ENCODE assay signal across 8 cellular contexts in the genomic region with DNA sequence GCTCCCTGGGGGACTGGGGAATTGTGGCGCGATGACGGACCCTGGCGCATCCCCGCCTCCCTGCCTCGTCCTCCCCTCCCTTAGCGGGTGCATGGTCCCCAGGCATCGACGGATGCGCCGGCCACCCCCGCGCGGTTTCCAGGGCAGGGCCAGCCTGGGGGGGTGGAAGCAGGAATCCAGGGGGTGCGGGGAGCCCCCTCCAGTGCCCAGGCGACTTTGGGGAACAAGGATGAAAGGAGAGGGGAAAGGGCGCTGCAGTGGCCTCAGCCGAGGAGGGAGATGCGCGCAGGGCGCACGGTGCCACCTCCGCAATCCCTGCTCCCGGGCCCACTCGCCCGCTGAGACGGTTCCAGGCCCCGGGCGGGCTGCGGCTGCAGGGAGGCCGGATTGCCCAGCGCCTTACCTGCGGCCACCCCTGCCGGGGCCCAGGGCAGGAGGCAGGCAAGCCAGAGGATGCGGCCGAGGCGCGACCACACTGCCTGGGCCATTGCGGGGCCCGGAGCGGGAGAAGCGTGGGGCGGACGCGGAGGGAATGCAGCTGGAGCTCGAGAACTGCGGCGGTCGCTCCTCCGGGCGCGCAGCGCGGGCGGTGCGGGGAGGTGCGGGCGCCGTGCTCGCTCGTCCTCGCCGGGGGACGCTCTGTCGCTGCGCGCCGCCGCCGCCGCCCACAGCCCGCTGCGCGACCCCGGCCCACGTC. TPM values are rescaled to one million over a fixed set of nuclear protein-coding genes. Genes with fewer than 3 reads are reported as not detected.
DNase-seq lines count a peak whose midpoint lies in the region; ATAC-seq and TF ChIP-seq lines count a peak whose summit lies in the region.

A gene with protein sequence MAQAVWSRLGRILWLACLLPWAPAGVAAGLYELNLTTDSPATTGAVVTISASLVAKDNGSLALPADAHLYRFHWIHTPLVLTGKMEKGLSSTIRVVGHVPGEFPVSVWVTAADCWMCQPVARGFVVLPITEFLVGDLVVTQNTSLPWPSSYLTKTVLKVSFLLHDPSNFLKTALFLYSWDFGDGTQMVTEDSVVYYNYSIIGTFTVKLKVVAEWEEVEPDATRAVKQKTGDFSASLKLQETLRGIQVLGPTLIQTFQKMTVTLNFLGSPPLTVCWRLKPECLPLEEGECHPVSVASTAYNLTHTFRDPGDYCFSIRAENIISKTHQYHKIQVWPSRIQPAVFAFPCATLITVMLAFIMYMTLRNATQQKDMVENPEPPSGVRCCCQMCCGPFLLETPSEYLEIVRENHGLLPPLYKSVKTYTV (minus strand): TSS at position 641 of the 697 bp plus-strand sequence. CDS start 153 bp downstream, at position 488.

- peak; percentile 33 for ATAC-seq in activated T-helper 17 cell treated with anti-CD3 and anti-CD28 coated beads, Interleukin-2, amount 50 U/mL, for 72 hours (replicated peaks)
- no peak for ATAC-seq in GM19324 (IDR thresholded peaks at IDR 0.05; ENCODE audit: low FRiP score, unreplicated experiment)

- H3K4me3 ChIP-seq in iPS-15b (ENCODE audit: low read depth, low read length) (peak within 1 kb of the TSS; percentile 61), stomach (peak within 1 kb of the TSS; percentile 36 to 57 (median 48))

- TF ChIP-seq EP300 in stomach (IDR thresholded peaks at IDR 0.05): no peak

- peak; percentile 60 for DNase-seq in activated CD8-positive, alpha-beta memory T cell treated with anti-CD3 and anti-CD28 coated beads for 24 hours
- DNase-seq in activated CD8-positive, alpha-beta memory T cell treated with anti-CD3 and anti-CD28 coated beads, Interleukin-2, amount 50 U/mL, for 4 hours: no peak
- DNase-seq in stomach (no peak), T1000 (lab: John Stamatoyannopoulos, UW) (no peak), NCI-H2171 treated with DMSO at 0.1 percent for 48 hours (lab: John Stamatoyannopoulos, UW) (no peak)

- H3K27ac Mint-ChIP-seq in activated T-helper 17 cell treated with anti-CD3 and anti-CD28 coated beads, Interleukin-2, amount 50 U/mL, for 72 hours: no peak within 1 kb of the TSS

- WGBS in stomach, 5 donors: 2 to 7% (median 4%) methylated on average over 33 to 74 of the region's 76 CpGs

- no peak for TF ChIP-seq CTCF in stomach (IDR thresholded peaks at IDR 0.05)

- H3K9ac ChIP-seq in iPS-15b (ENCODE audit: low read depth, low read length): no peak within 1 kb of the TSS

- H3K9me3 ChIP-seq in iPS-15b (ENCODE audit: control insufficient read depth, insufficient read depth, low read length): no peaks in the 10 kb centered on the region
- H3K9me3 ChIP-seq in stomach: no peaks in the 10 kb centered on the region

- H3K36me3 ChIP-seq in iPS-15b (ENCODE audit: control insufficient read depth, insufficient read depth, low read length): no peaks in the 10 kb centered on the region
- no peaks in the 10 kb centered on the region for H3K36me3 ChIP-seq in stomach

- H3K36me3 Mint-ChIP-seq in activated T-helper 17 cell treated with anti-CD3 and anti-CD28 coated beads, Interleukin-2, amount 50 U/mL, for 72 hours (ENCODE audit: low read depth): no peaks in the 10 kb centered on the region

- no peaks in the 10 kb centered on the region for H3K9me3 Mint-ChIP-seq in activated T-helper 17 cell treated with anti-CD3 and anti-CD28 coated beads, Interleukin-2, amount 50 U/mL, for 72 hours

- H3K4me1 Mint-ChIP-seq in activated T-helper 17 cell treated with anti-CD3 and anti-CD28 coated beads, Interleukin-2, amount 50 U/mL, for 72 hours: no peaks in the 10 kb centered on the region

- intact Hi-C loops in stomach (cut with DNase I; ENCODE audit: low total_unique reads): no loop called here

- peak within 1 kb of the TSS; percentile 65 for H3K4me3 Mint-ChIP-seq in activated T-helper 17 cell treated with anti-CD3 and anti-CD28 coated beads, Interleukin-2, amount 50 U/mL, for 72 hours

- TF ChIP-seq POLR2A in stomach (IDR thresholded peaks at IDR 0.05): no peak

- H3K27me3 Mint-ChIP-seq in activated T-helper 17 cell treated with anti-CD3 and anti-CD28 coated beads, Interleukin-2, amount 50 U/mL, for 72 hours: no peaks in the 10 kb centered on the region

- H3K27me3 ChIP-seq in iPS-15b (ENCODE audit: control insufficient read depth, insufficient read depth, low read length) (peaks cover 16% of the 10 kb centered on the region), stomach (peaks cover 14 to 76% (median 30%) of the 10 kb centered on the region in 3 donors)

- peaks cover 5% of the 10 kb centered on the region for H3K4me1 ChIP-seq in iPS-15b (ENCODE audit: control insufficient read depth, insufficient read depth, low read length)
- H3K4me1 ChIP-seq in stomach: peaks cover 13 to 31% (median 21%) of the 10 kb centered on the region in 4 donors

- H3K27ac ChIP-seq in stomach: no peak within 1 kb of the TSS

RNA-seq across cellular contexts. Expression of the gene that starts here (rescaled TPM):
- total RNA-seq in activated T-helper 17 cell treated with anti-CD3 and anti-CD28 coated beads, Interleukin-2, amount 50 U/mL, for 72 hours: not detected
- 1 to 10 TPM in 2 of 5 donors, under 1 TPM in 1, not detected in 2; 0.29 to 4.1 (median 1.8) TPM for total RNA-seq in stomach
- polyA plus RNA-seq in stomach: under 1 TPM in 2 of 3 donors, not detected in 1; 0.37 to 0.63 TPM

Comparison
In these comparisons a context has a peak if more than half of its experiments do, and no peak if none do; other contexts are left out.
1. Peak in ATAC-seq in activated T-helper 17 cell treated with anti-CD3 and anti-CD28 coated beads, Interleukin-2, amount 50 U/mL, for 72 hours; RNA of the gene not detected or under 1 TPM.